ENCODE assay signal across 9 cellular contexts in the genomic region with DNA sequence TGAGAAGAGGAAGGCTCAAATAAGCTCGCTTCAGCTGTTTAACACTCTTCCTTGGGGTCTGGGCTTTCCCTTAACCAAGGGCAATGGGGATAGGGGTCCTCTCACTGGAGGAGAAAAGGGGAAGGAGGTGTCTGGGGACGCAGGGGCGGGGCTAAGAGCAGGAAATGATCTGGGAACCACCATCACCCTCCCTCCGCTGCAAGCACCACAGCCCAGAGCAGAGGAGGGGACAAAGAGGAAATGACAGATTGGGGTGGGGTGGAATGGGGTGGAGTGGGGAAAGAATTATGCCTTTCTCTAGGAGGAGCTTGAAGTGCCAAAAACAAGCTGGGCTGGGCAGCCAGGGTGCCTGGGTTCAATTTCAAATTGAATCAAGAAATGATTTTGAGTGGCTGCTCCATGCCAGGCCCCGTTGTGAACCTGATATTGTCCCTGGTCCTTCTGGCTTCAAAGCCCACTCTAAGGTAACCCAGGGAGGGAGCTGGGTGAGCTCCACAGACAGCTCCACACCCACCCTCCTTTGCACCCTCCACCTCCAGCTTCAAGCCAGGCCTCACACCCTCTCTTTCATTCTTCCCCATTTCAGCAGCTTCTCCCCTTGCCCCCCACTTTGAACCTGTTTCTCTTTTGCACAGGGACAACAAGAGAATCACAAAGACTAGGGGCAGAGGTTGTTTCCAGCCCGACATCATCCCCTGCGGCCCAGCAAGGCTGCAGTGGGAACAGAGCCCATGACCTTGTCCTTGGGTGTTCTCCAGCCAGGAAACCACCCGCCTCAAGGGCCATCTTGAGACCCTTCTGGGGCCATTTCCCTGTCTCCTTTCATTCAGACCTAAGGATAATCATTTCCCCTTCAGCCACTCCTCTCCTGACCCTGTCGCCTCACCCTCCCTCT. TPM values are rescaled to one million over a fixed set of nuclear protein-coding genes. Genes with fewer than 3 reads are reported as not detected.
DNase-seq lines count a peak whose midpoint lies in the region; ATAC-seq, FAIRE-seq and TF ChIP-seq lines count a peak whose summit lies in the region.
"Had no signal": no experiment of that assay in that cellular context is flagged by ENCODE, and none has a peak within 500 bp of the region (broad histone marks: within the 10 kb centered on the region; RNA-seq: fewer than 3 reads in every experiment).

No MANE protein-coding gene starts in this region.

- DNase-seq in GM12892 (ENCODE audit: insufficient read length), result peak; percentile 71
- peak; percentile 87 for DNase-seq in SIG-M5 (lab: John Stamatoyannopoulos, UW)
- peak; percentile 68 for DNase-seq in activated naive CD4-positive, alpha-beta T cell treated with anti-CD3 and anti-CD28 coated beads, Interleukin-2, amount 50 U/mL, for 16 hours
- peak; percentile 74 for DNase-seq in lung (ENCODE audit: low spot score)
- peak; percentile 88 for DNase-seq in stimulated activated CD8-positive, alpha-beta memory T cell treated with anti-CD3 and anti-CD28 coated beads, Interleukin-4, amount 100 ng/mL, for 48 hours
- no peak for DNase-seq in SHP77 (lab: John Stamatoyannopoulos, UW)
- DNase-seq in NCI-H2081 (lab: John Stamatoyannopoulos, UW), result no peak

- TF ChIP-seq POLR2A in GM12892 (IDR thresholded peaks at IDR 0.05; ENCODE audit: low read depth, low read length), result peak; percentile 71; the same call in 1 of the 2 replicates

- peaks cover 0 to 2% of the 10 kb centered on the region in 2 donors for H3K4me1 ChIP-seq in lung (ENCODE audit: control insufficient read depth in 2 of 2, insufficient read depth in 2 of 2, low read length in 2 of 2)

- H3K4me3 ChIP-seq in lung, result peak overlapping the region; percentile 37

- H3K27ac ChIP-seq in lung (ENCODE audit: low read depth in 1 of 2, low read length in 1 of 2), result peak overlapping the region in 1 of 2 donors; percentile 89

- no peaks in the 10 kb centered on the region for H3K27me3 ChIP-seq in lung (ENCODE audit: control insufficient read depth, insufficient read depth)

- peak; percentile 55 for ATAC-seq in HG02759 (IDR thresholded peaks at IDR 0.05; ENCODE audit: unreplicated experiment)
- ATAC-seq in lung (ENCODE audit: insufficient read depth, low FRiP score), result peak; percentile 78

- FAIRE-seq in GM12892 (lab: Jason Lieb, UNC), result peak; percentile 97

- TF ChIP-seq CTCF in lung (IDR thresholded peaks at IDR 0.05; ENCODE audit: control extremely low read depth, extremely low read depth), result no peak

- no peaks in the 10 kb centered on the region for H3K9me3 ChIP-seq in lung (ENCODE audit: control insufficient read depth in 2 of 2, insufficient read depth in 1 of 2, low read length in 1 of 2)

- H3K36me3 ChIP-seq in lung (ENCODE audit: control insufficient read depth in 2 of 2, insufficient read depth in 2 of 2, low read length in 2 of 2), result no peaks in the 10 kb centered on the region

- WGBS in lung, 2 donors, result 21 to 39% methylated on average over 9 of the region's 9 CpGs

RNA-seq across cellular contexts. Expression of a gene that starts 1.1 kb away (rescaled TPM):
- polyA plus RNA-seq in GM12892 (2012; ENCODE audit: missing spikeins), result 51.8 TPM
- 10 to 100 TPM; 10.5 to 49.5 TPM for total RNA-seq in lung
- polyA plus RNA-seq in lung, result 10 to 100 TPM; 18.1 to 66.3 TPM
- total RNA-seq: myocyte had no signal

RNA-seq across cellular contexts. Expression of a gene that starts 20.8 kb away (rescaled TPM):
- polyA plus RNA-seq in GM12892 (2012; ENCODE audit: missing spikeins), result 0.51 TPM
- total RNA-seq in lung, result 10 to 100 TPM; 11.7 to 12.5 TPM
- polyA plus RNA-seq in lung, result 1 to 10 TPM; 6.2 to 8.1 TPM

RNA-seq across cellular contexts. Expression of a gene that starts 22.8 kb away (rescaled TPM):
- 37.3 TPM for polyA plus RNA-seq in GM12892 (2012; ENCODE audit: missing spikeins)
- 10 to 100 TPM; 67.5 to 70.0 TPM for total RNA-seq in lung
- 10 to 100 TPM; 77.0 to 95.1 TPM for polyA plus RNA-seq in lung

RNA-seq across cellular contexts. Expression of a gene that starts 29.6 kb away (rescaled TPM):
- polyA plus RNA-seq in GM12892 (2012; ENCODE audit: missing spikeins), result 3.4 TPM
- 10 to 100 TPM in 1 of 2 donors, 1 to 10 TPM in 1; 7.1 to 13.0 TPM for total RNA-seq in lung
- polyA plus RNA-seq in lung, result 1 to 10 TPM; 5.8 to 8.6 TPM

RNA-seq across cellular contexts. Expression of a gene that starts 29.8 kb away (rescaled TPM):
- polyA plus RNA-seq in GM12892 (2012; ENCODE audit: missing spikeins), result 100 TPM
- total RNA-seq in lung, result 10 to 100 TPM; 43.2 to 67.9 TPM
- polyA plus RNA-seq in lung, result 100 to 1,000 TPM in 1 of 2 donors, 10 to 100 TPM in 1; 77.8 to 187 TPM

Comparison
In these comparisons a context has a peak if more than half of its experiments do, and no peak if none do; other contexts are left out.
1. DNase-seq: peak in GM12892 (single experiment), SIG-M5 (single experiment), activated naive CD4-positive, alpha-beta T cell treated with anti-CD3 and anti-CD28 coated beads, Interleukin-2, amount 50 U/mL, for 16 hours (single experiment), lung (single experiment) and stimulated activated CD8-positive, alpha-beta memory T cell treated with anti-CD3 and anti-CD28 coated beads, Interleukin-4, amount 100 ng/mL, for 48 hours (single experiment); none in SHP77 (0 of 2) and NCI-H2081 (0 of 2).